17 cellular contexts compared by ENCODE assay signal in the genomic region with DNA sequence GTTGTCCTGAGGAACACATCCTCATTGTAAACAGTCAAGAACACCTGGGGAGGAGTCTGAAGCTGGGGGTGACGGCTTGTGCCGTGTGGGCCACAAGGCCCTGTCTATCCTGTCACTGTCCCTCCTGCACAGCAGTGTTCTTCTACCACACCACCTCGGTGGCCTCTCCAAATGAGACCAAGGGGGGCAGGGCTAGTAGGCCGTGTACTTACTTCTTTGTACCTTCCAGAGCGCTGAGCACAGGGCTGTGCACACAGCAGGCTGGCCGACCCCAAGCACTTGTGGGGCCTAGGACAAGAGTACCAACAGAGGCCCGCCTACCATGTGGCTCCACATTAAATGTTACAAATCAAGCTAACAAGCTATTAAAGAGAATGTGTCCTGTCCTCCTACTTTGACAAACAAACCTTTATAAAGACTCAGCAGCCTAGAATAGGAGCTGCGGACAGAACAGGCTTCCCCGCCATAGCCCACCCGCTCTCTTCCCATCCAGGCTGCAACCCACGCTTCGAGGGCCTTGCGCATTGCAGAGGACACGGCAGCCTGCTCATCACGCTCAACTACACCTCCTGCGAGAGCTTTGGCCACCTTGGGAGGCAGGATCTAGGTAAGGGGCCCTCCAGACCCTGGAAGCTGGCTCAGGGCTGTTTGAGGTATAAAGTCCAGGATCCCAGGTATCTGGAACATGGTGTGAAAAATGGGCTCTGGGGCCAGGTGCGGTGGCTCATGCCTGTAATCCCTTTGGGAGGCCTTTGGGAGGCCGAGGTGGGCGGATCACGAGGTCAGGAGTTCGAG. TPM values are rescaled to one million over a fixed set of nuclear protein-coding genes. Genes with fewer than 3 reads are reported as not detected.
DNase-seq lines count a peak whose midpoint lies in the region; ATAC-seq, FAIRE-seq and TF ChIP-seq lines count a peak whose summit lies in the region.
"Had no signal": no experiment of that assay in that cellular context is flagged by ENCODE, and none has a peak within 500 bp of the region (broad histone marks: within the 10 kb centered on the region; RNA-seq: fewer than 3 reads in every experiment).

No MANE protein-coding gene starts in this region.

- no peak overlapping the region for H2BK12ac ChIP-seq in H9 (ENCODE audit: insufficient read length, low read depth, low read length)

- POLR2A ChIA-PET in HepG2 (lab: Yijun Ruan, JAX): no interaction called here

- TF ChIP-seq CTCF in H9 (conservative IDR thresholded peaks at IDR 0.05): no peak
- no peak for TF ChIP-seq CTCF in HepG2 (CRISPR knock-in tag; IDR thresholded peaks at IDR 0.05)
- TF ChIP-seq CTCF in sigmoid colon (IDR thresholded peaks at IDR 0.05): no peak

- intact Hi-C loops in Right ventricle myocardium superior (cut with DNase I) (no loop called here), cardiac septum (cut with DNase I) (no loop called here), HepG2 (cut with micrococcal nuclease; ENCODE audit: unreplicated experiment) (no loop called here), sigmoid colon (cut with DNase I) (no loop called here)

- no peak overlapping the region for H3K4me2 ChIP-seq in H9 (ENCODE audit: insufficient read depth, insufficient read length, low read length)
- no peak overlapping the region for H3K4me2 ChIP-seq in HepG2 (ENCODE audit: low read depth, low read length)

- H2BK5ac ChIP-seq in H9 (ENCODE audit: insufficient read length, low read length): no peak overlapping the region

- no CpG with 5 or more reads among the region's 21 CpGs for WGBS in H9 (ENCODE audit: extremely low coverage, insufficient read length, low lambda C conversion rate)
- WGBS in HepG2 (ENCODE audit: low lambda C conversion rate): 79% methylated on average over 12 of the region's 21 CpGs
- WGBS in sigmoid colon, 2 donors: 87 to 91% methylated on average over 21 of the region's 21 CpGs

- no peak overlapping the region for H3K18ac ChIP-seq in H9 (ENCODE audit: insufficient read length, low read depth, low read length)

- H4K5ac ChIP-seq in H9 (ENCODE audit: insufficient read length, low read depth, low read length): no peak overlapping the region

- H3K27ac Mint-ChIP-seq in H9: no peak overlapping the region
- H3K27ac Mint-ChIP-seq in stimulated activated effector memory CD8-positive, alpha-beta T cell treated with anti-CD3 and anti-CD28 coated beads, Interleukin-12 subunit alpha, Interleukin-12 subunit beta, amount 100 ng/mL, for 72 hours: no peak overlapping the region
- no peak overlapping the region for H3K27ac Mint-ChIP-seq in activated T-cell treated with anti-CD3 and anti-CD28 coated beads, Interleukin-2, amount 50 U/mL, for 72 hours

- H3K9ac ChIP-seq in H9 (ENCODE audit: extremely low read depth, insufficient read length, low read length) (no peak overlapping the region), HepG2 (ENCODE audit: insufficient read depth, low read depth, low read length) (no peak overlapping the region)
- H3K9ac ChIP-seq: BLaER1 treated with 17β-estradiol and CSF1 and Interleukin-3, amounts not matched to agents 10 nM and 100 nM had no signal

- peaks cover 8% of the 10 kb centered on the region for H3K27me3 Mint-ChIP-seq in H9 (ENCODE audit: low read depth)
- no peaks in the 10 kb centered on the region for H3K27me3 Mint-ChIP-seq in activated T-cell treated with anti-CD3 and anti-CD28 coated beads, Interleukin-2, amount 50 U/mL, for 72 hours (ENCODE audit: low read depth)
- H3K27me3 Mint-ChIP-seq: CD4-positive, alpha-beta memory T cell had no signal

- no peak overlapping the region for H2BK15ac ChIP-seq in H9 (ENCODE audit: low read depth, low read length)

- no peak for TF ChIP-seq RAD21 in HepG2 (CRISPR knock-in tag; IDR thresholded peaks at IDR 0.05)

- H3K9me3 Mint-ChIP-seq in H9: no peaks in the 10 kb centered on the region; a peak in 1 of 5 replicates
- H3K9me3 Mint-ChIP-seq in stimulated activated effector memory CD8-positive, alpha-beta T cell treated with anti-CD3 and anti-CD28 coated beads, Interleukin-12 subunit alpha, Interleukin-12 subunit beta, amount 100 ng/mL, for 72 hours: no peaks in the 10 kb centered on the region
- no peaks in the 10 kb centered on the region for H3K9me3 Mint-ChIP-seq in activated T-cell treated with anti-CD3 and anti-CD28 coated beads, Interleukin-2, amount 50 U/mL, for 72 hours

- peaks cover 6 to 10% of the 10 kb centered on the region in 2 experiments for H3K4me1 Mint-ChIP-seq in H9
- H3K4me1 Mint-ChIP-seq in stimulated activated effector memory CD8-positive, alpha-beta T cell treated with anti-CD3 and anti-CD28 coated beads, Interleukin-12 subunit alpha, Interleukin-12 subunit beta, amount 100 ng/mL, for 72 hours: peaks cover 4% of the 10 kb centered on the region
- peaks cover 5% of the 10 kb centered on the region for H3K4me1 Mint-ChIP-seq in activated T-cell treated with anti-CD3 and anti-CD28 coated beads, Interleukin-2, amount 50 U/mL, for 72 hours (ENCODE audit: low read depth)

- H3K4me3 Mint-ChIP-seq in H9: no peak overlapping the region
- no peak overlapping the region for H3K4me3 Mint-ChIP-seq in stimulated activated effector memory CD8-positive, alpha-beta T cell treated with anti-CD3 and anti-CD28 coated beads, Interleukin-12 subunit alpha, Interleukin-12 subunit beta, amount 100 ng/mL, for 72 hours
- H3K4me3 Mint-ChIP-seq in activated T-cell treated with anti-CD3 and anti-CD28 coated beads, Interleukin-2, amount 50 U/mL, for 72 hours: no peak overlapping the region
- H3K4me3 Mint-ChIP-seq: CD4-positive, alpha-beta memory T cell had no signal

- in situ Hi-C loops in HepG2 (cut with HindIII; ENCODE audit: extremely low pct_ligation_motif_present, low pct_unique_long_range_greater_than_20kb): loop anchor here (25.0 kb wide), 1 partner anchor 513 kb away; no protein-coding TSS in a partner anchor

- H3K4me1 ChIP-seq in H9 (ENCODE audit: insufficient read depth, low read length) (0 out of 2 replicates have a peak, but pooled peaks cover 4% of the 10 kb centered on the region), HepG2 (ENCODE audit: insufficient read depth, low read length) (peaks cover 42% of the 10 kb centered on the region), sigmoid colon (peaks cover 0 to 18% (median 13%) of the 10 kb centered on the region in 4 donors)

- H2BK120ac ChIP-seq in H9 (ENCODE audit: low read depth, low read length, poor library complexity, severe bottlenecking): no peak overlapping the region

- H3K36me3 ChIP-seq in HepG2 (replicated peaks in 1 of 2; ENCODE audit: control insufficient read depth in 1 of 2, insufficient read depth in 2 of 2, low read length in 2 of 2) (no peaks in the 10 kb centered on the region), sigmoid colon (no peaks in the 10 kb centered on the region)
- H3K36me3 ChIP-seq: BLaER1 treated with 17β-estradiol and CSF1 and Interleukin-3, amounts not matched to agents 10 nM and 100 nM had no signal

- H3K27ac ChIP-seq in H9 (ENCODE audit: insufficient read length, low read depth, low read length) (no peak overlapping the region), HepG2 (ENCODE audit: extremely low read length, insufficient read depth, low read length) (no peak overlapping the region), sigmoid colon (no peak overlapping the region)
- H3K27ac ChIP-seq: BLaER1 treated with 17β-estradiol and CSF1 and Interleukin-3, amounts not matched to agents 10 nM and 100 nM had no signal

- no peak for FAIRE-seq in HepG2 (lab: Jason Lieb, UNC)
- FAIRE-seq: GM12892, GM19239 had no signal

- no peak overlapping the region for H2BK20ac ChIP-seq in H9 (ENCODE audit: low read depth, low read length, poor library complexity, severe bottlenecking)

- no peak overlapping the region for H2AK5ac ChIP-seq in H9 (ENCODE audit: insufficient read length, low read length)

- peak; percentile 27 for DNase-seq in Right ventricle myocardium superior
- no peak for DNase-seq in cardiac septum (ENCODE audit: low spot score)
- DNase-seq in H9: peak; percentile 22
- no peak for DNase-seq in HepG2 (ENCODE audit: low spot score)
- peak; percentile 40 for DNase-seq in sigmoid colon
- no peak for DNase-seq in stimulated activated effector memory CD8-positive, alpha-beta T cell treated with anti-CD3 and anti-CD28 coated beads, Interleukin-12 subunit alpha, Interleukin-12 subunit beta, amount 100 ng/mL, for 72 hours (ENCODE audit: low spot score in 2 of 2)
- DNase-seq in activated T-cell treated with anti-CD3 and anti-CD28 coated beads, Interleukin-2, amount 50 U/mL, for 72 hours: no peak
- DNase-seq: ACHN; CD4-positive, alpha-beta memory T cell; DMS79; GOT3 had no signal

- H3K79me2 ChIP-seq in H9 (ENCODE audit: insufficient read depth, low read length) (no peaks in the 10 kb centered on the region), HepG2 (ENCODE audit: insufficient read depth, low read length) (no peaks in the 10 kb centered on the region)

- TF ChIP-seq POLR2A in HepG2 (IDR thresholded peaks at IDR 0.05; ENCODE audit: insufficient read depth in 1 of 2, low read depth in 2 of 2, low read length in 2 of 2) (no peak), sigmoid colon (IDR thresholded peaks at IDR 0.05) (no peak)

- H3K9me3 ChIP-seq in H9 (ENCODE audit: control insufficient read depth, low read depth, low read length): no peaks in the 10 kb centered on the region
- no peaks in the 10 kb centered on the region for H3K9me3 ChIP-seq in HepG2 (ENCODE audit: low read length)
- H3K9me3 ChIP-seq in sigmoid colon: no peaks in the 10 kb centered on the region
- H3K9me3 ChIP-seq: HAP-1 had no signal

- no peaks in the 10 kb centered on the region for H4K20me1 ChIP-seq in H9 (ENCODE audit: control insufficient read depth, insufficient read depth, insufficient read length)
- H4K20me1 ChIP-seq in HepG2 (ENCODE audit: insufficient read depth, low read length): no peaks in the 10 kb centered on the region

- BruUV-seq in HepG2 (replicated peaks; lab: Mats Ljungman, UMichigan): no TSS peak

- H3K36me3 Mint-ChIP-seq in H9 (ENCODE audit: insufficient read depth in 1 of 3, low read depth in 3 of 3): no peaks in the 10 kb centered on the region
- peaks cover 6% of the 10 kb centered on the region for H3K36me3 Mint-ChIP-seq in stimulated activated effector memory CD8-positive, alpha-beta T cell treated with anti-CD3 and anti-CD28 coated beads, Interleukin-12 subunit alpha, Interleukin-12 subunit beta, amount 100 ng/mL, for 72 hours
- no peaks in the 10 kb centered on the region for H3K36me3 Mint-ChIP-seq in activated T-cell treated with anti-CD3 and anti-CD28 coated beads, Interleukin-2, amount 50 U/mL, for 72 hours (ENCODE audit: insufficient read depth in 2 of 2)
- H3K36me3 Mint-ChIP-seq: CD4-positive, alpha-beta memory T cell had no signal

- no peak overlapping the region for H4K8ac ChIP-seq in H9 (replicated peaks; ENCODE audit: insufficient read length, low read depth, low read length)

- H3K56ac ChIP-seq in H9 (ENCODE audit: insufficient read length, low read depth, low read length): no peak overlapping the region

- peaks cover 4% of the 10 kb centered on the region for H3K23me2 ChIP-seq in H9 (ENCODE audit: insufficient read length, low read depth, low read length, poor library complexity, severe bottlenecking)

- H2AFZ ChIP-seq in H9 (ENCODE audit: low read length) (no peak overlapping the region), HepG2 (ENCODE audit: low read length) (no peak overlapping the region)

- CTCF ChIA-PET in HepG2 (lab: Yijun Ruan, JAX; ENCODE audit: low intra/inter-chr PET ratio, low total read pairs): no interaction called here

- TF ChIP-seq EP300 in HepG2 (IDR thresholded peaks at IDR 0.05; ENCODE audit: low read depth in 2 of 2, low read length in 2 of 2) (no peak), HepG2 (CRISPR knock-in tag; IDR thresholded peaks at IDR 0.05; ENCODE audit: borderline replicate concordance) (no peak), sigmoid colon (IDR thresholded peaks at IDR 0.05) (no peak)

- H3K79me1 ChIP-seq in H9 (ENCODE audit: insufficient read depth, low read depth, low read length, poor library complexity, severe bottlenecking): no peaks in the 10 kb centered on the region

- peaks cover 3% of the 10 kb centered on the region; the same call in 1 of the 2 replicates for H3K27me3 ChIP-seq in H9 (ENCODE audit: insufficient read depth, low read length)
- H3K27me3 ChIP-seq in HepG2 (ENCODE audit: control insufficient read depth in 1 of 2, insufficient read depth in 2 of 2, low read length in 2 of 2): no peaks in the 10 kb centered on the region
- H3K27me3 ChIP-seq in sigmoid colon: no peaks in the 10 kb centered on the region

- ATAC-seq in Right ventricle myocardium superior (ENCODE audit: poor library complexity) (no peak), HepG2 (no peak), GM18870 (IDR thresholded peaks at IDR 0.05; ENCODE audit: unreplicated experiment) (no peak)
- no peak for ATAC-seq in stimulated activated effector memory CD8-positive, alpha-beta T cell treated with anti-CD3 and anti-CD28 coated beads, Interleukin-12 subunit alpha, Interleukin-12 subunit beta, amount 100 ng/mL, for 72 hours
- no peak for ATAC-seq in activated T-cell treated with anti-CD3 and anti-CD28 coated beads, Interleukin-2, amount 50 U/mL, for 72 hours (replicated peaks in 1 of 2)

- no peak overlapping the region for H4K91ac ChIP-seq in H9 (ENCODE audit: insufficient read length, low read depth, low read length)

- H3K4ac ChIP-seq in H9 (ENCODE audit: low read depth, low read length): no peak overlapping the region

- H3T11ph ChIP-seq in H9 (ENCODE audit: low read length): no peak overlapping the region

- H3K4me3 ChIP-seq in HepG2 (replicated peaks in 1 of 3; ENCODE audit: insufficient read depth in 1 of 3, low read depth in 2 of 3, low read length in 3 of 3) (no peak overlapping the region), sigmoid colon (no peak overlapping the region)
- H3K4me3 ChIP-seq: BLaER1 treated with 17β-estradiol and CSF1 and Interleukin-3, amounts not matched to agents 10 nM and 100 nM; HAP-1 had no signal

- no peak overlapping the region for H3K14ac ChIP-seq in H9 (ENCODE audit: insufficient read depth, low read length)

- no peak overlapping the region for H3K23ac ChIP-seq in H9 (ENCODE audit: insufficient read length, low read depth, low read length)

RNA-seq across cellular contexts. Expression of a gene that starts 30.5 kb away (rescaled TPM):
- total RNA-seq in Right ventricle myocardium superior (3.1 TPM), cardiac septum (10.8 TPM), H9 (2021) (8.8 and 9.2 TPM in 2 replicates), HepG2 (2016; rRNA removed; fragmentation: Illumina TruSeq; extraction: Trizol) (0.97 and 3.2 TPM in 2 replicates), sigmoid colon (1 to 10 TPM; 2.6 to 6.1 (median 3.1) TPM)
- 1.2 and 1.3 TPM in 2 replicates for total RNA-seq in HepG2 (2016; cell fraction: cytosol; rRNA removed; fragmentation: Illumina TruSeq; extraction: Trizol; ENCODE audit: low read depth)
- 1.4 and 3.7 TPM in 2 replicates for total RNA-seq in HepG2 (2016; cell fraction: insoluble cytoplasmic fraction; rRNA removed; fragmentation: Illumina TruSeq; extraction: Trizol)
- total RNA-seq in HepG2 (2016; cell fraction: membrane; rRNA removed; fragmentation: Illumina TruSeq; extraction: Trizol): 0.99 and 1.4 TPM in 2 replicates
- total RNA-seq in HepG2 (2016; cell fraction: nucleus; rRNA removed; fragmentation: Illumina TruSeq; extraction: Trizol): 3.9 and 5.1 TPM in 2 replicates
- polyA plus RNA-seq in HepG2 (2011; rRNA removed) (7.5 and 11.9 TPM in 2 replicates), sigmoid colon (1 to 10 TPM in 2 of 3 donors, under 1 TPM in 1; 0.92 to 9.6 (median 1.8) TPM)
- 7.7 TPM in 2 replicates for polyA plus RNA-seq in HepG2 (2011; cell fraction: cytosol; rRNA removed)
- polyA plus RNA-seq in HepG2 (2011; cell fraction: nucleus; rRNA removed): 46.8 and 48.0 TPM in 2 replicates
- polyA plus RNA-seq in HepG2 (2012): 14.6 and 19.2 TPM in 2 replicates
- polyA plus RNA-seq in HepG2 (2016; cell fraction: cytosol; fragmentation: Illumina TruSeq; extraction: Trizol; ENCODE audit: low read depth): 0.49 and 0.59 TPM in 2 replicates
- 1.5 and 2.3 TPM in 2 replicates for polyA plus RNA-seq in HepG2 (2016; cell fraction: insoluble cytoplasmic fraction; fragmentation: Illumina TruSeq; extraction: Trizol; ENCODE audit: low read depth)
- 0.74 and 1.1 TPM in 2 replicates for polyA plus RNA-seq in HepG2 (2016; cell fraction: membrane; fragmentation: Illumina TruSeq; extraction: Trizol; ENCODE audit: low read depth)
- polyA plus RNA-seq in HepG2 (2016; cell fraction: nucleus; fragmentation: Illumina TruSeq; extraction: Trizol; ENCODE audit: insufficient read depth, low read depth): 6.7 and 9.2 TPM in 2 replicates
- polyA minus RNA-seq in HepG2 (2011; rRNA and poly(A)+ RNA removed; ENCODE audit: low replicate concordance): 4.9 and 17.9 TPM in 2 replicates
- polyA minus RNA-seq in HepG2 (2011; cell fraction: cytosol; rRNA and poly(A)+ RNA removed): 7.8 and 11.0 TPM in 2 replicates
- polyA minus RNA-seq in HepG2 (2011; cell fraction: nucleus; rRNA and poly(A)+ RNA removed): 14.8 and 17.5 TPM in 2 replicates
- total RNA-seq in activated T-cell treated with anti-CD3 and anti-CD28 coated beads, Interleukin-2, amount 50 U/mL, for 72 hours: 1 to 10 TPM; 2.9 to 4.9 TPM

RNA-seq across cellular contexts. Expression of a gene that starts 30.5 kb away (rescaled TPM):
- 2.2 TPM for total RNA-seq in Right ventricle myocardium superior
- total RNA-seq in cardiac septum: 5.9 TPM
- total RNA-seq in H9 (2021): 0.15 and 0.29 TPM in 2 replicates
- total RNA-seq in HepG2 (2016; rRNA removed; fragmentation: Illumina TruSeq; extraction: Trizol): 2.2 and 4.7 TPM in 2 replicates
- 4.8 and 7.9 TPM in 2 replicates for total RNA-seq in HepG2 (2016; cell fraction: cytosol; rRNA removed; fragmentation: Illumina TruSeq; extraction: Trizol; ENCODE audit: low read depth)
- 1.9 and 4.8 TPM in 2 replicates for total RNA-seq in HepG2 (2016; cell fraction: insoluble cytoplasmic fraction; rRNA removed; fragmentation: Illumina TruSeq; extraction: Trizol)
- 3.9 and 5.7 TPM in 2 replicates for total RNA-seq in HepG2 (2016; cell fraction: membrane; rRNA removed; fragmentation: Illumina TruSeq; extraction: Trizol)
- 3.7 and 5.7 TPM in 2 replicates for total RNA-seq in HepG2 (2016; cell fraction: nucleus; rRNA removed; fragmentation: Illumina TruSeq; extraction: Trizol)
- polyA plus RNA-seq in HepG2 (2011; rRNA removed): 60.5 and 75.7 TPM in 2 replicates
- polyA plus RNA-seq in HepG2 (2011; cell fraction: cytosol; rRNA removed): 43.3 TPM in 2 replicates
- polyA plus RNA-seq in HepG2 (2011; cell fraction: nucleus; rRNA removed): 156 and 196 TPM in 2 replicates
- polyA plus RNA-seq in HepG2 (2012): 56.2 and 56.6 TPM in 2 replicates
- 6.6 and 6.7 TPM in 2 replicates for polyA plus RNA-seq in HepG2 (2016; cell fraction: cytosol; fragmentation: Illumina TruSeq; extraction: Trizol; ENCODE audit: low read depth)
- 3.7 and 4.6 TPM in 2 replicates for polyA plus RNA-seq in HepG2 (2016; cell fraction: insoluble cytoplasmic fraction; fragmentation: Illumina TruSeq; extraction: Trizol; ENCODE audit: low read depth)
- 5.4 and 6.6 TPM in 2 replicates for polyA plus RNA-seq in HepG2 (2016; cell fraction: membrane; fragmentation: Illumina TruSeq; extraction: Trizol; ENCODE audit: low read depth)
- 16.4 and 17.2 TPM in 2 replicates for polyA plus RNA-seq in HepG2 (2016; cell fraction: nucleus; fragmentation: Illumina TruSeq; extraction: Trizol; ENCODE audit: insufficient read depth, low read depth)
- polyA minus RNA-seq in HepG2 (2011; rRNA and poly(A)+ RNA removed; ENCODE audit: low replicate concordance): 0.58 and 57.9 TPM in 2 replicates
- 15.7 and 18.4 TPM in 2 replicates for polyA minus RNA-seq in HepG2 (2011; cell fraction: cytosol; rRNA and poly(A)+ RNA removed)
- 38.0 and 53.5 TPM in 2 replicates for polyA minus RNA-seq in HepG2 (2011; cell fraction: nucleus; rRNA and poly(A)+ RNA removed)
- 10 to 100 TPM in 2 of 4 donors, 1 to 10 TPM in 2; 8.6 to 26.3 (median 10.5) TPM for total RNA-seq in sigmoid colon
- polyA plus RNA-seq in sigmoid colon: 10 to 100 TPM; 23.4 to 60.8 (median 42.0) TPM
- 1 to 10 TPM; 1.1 to 1.7 TPM for total RNA-seq in activated T-cell treated with anti-CD3 and anti-CD28 coated beads, Interleukin-2, amount 50 U/mL, for 72 hours
- total RNA-seq: G401 had no signal

RNA-seq across cellular contexts. Expression of a gene that starts 56.8 kb away (rescaled TPM):
- total RNA-seq in Right ventricle myocardium superior: 29.4 TPM
- 47.1 TPM for total RNA-seq in cardiac septum
- total RNA-seq in H9 (2021): 118 and 120 TPM in 2 replicates
- 58.7 and 69.2 TPM in 2 replicates for total RNA-seq in HepG2 (2016; rRNA removed; fragmentation: Illumina TruSeq; extraction: Trizol)
- total RNA-seq in HepG2 (2016; cell fraction: cytosol; rRNA removed; fragmentation: Illumina TruSeq; extraction: Trizol; ENCODE audit: low read depth): 14.8 and 15.0 TPM in 2 replicates
- total RNA-seq in HepG2 (2016; cell fraction: insoluble cytoplasmic fraction; rRNA removed; fragmentation: Illumina TruSeq; extraction: Trizol): 59.9 and 75.2 TPM in 2 replicates
- 28.9 and 32.1 TPM in 2 replicates for total RNA-seq in HepG2 (2016; cell fraction: membrane; rRNA removed; fragmentation: Illumina TruSeq; extraction: Trizol)
- total RNA-seq in HepG2 (2016; cell fraction: nucleus; rRNA removed; fragmentation: Illumina TruSeq; extraction: Trizol): 32.0 and 37.9 TPM in 2 replicates
- polyA plus RNA-seq in HepG2 (2011; rRNA removed): 78.5 and 95.5 TPM in 2 replicates
- polyA plus RNA-seq in HepG2 (2011; cell fraction: cytosol; rRNA removed): 55.6 and 71.5 TPM in 2 replicates
- 68.9 and 76.8 TPM in 2 replicates for polyA plus RNA-seq in HepG2 (2011; cell fraction: nucleus; rRNA removed)
- 143 and 171 TPM in 2 replicates for polyA plus RNA-seq in HepG2 (2012)
- 10.8 and 12.4 TPM in 2 replicates for polyA plus RNA-seq in HepG2 (2016; cell fraction: cytosol; fragmentation: Illumina TruSeq; extraction: Trizol; ENCODE audit: low read depth)
- polyA plus RNA-seq in HepG2 (2016; cell fraction: insoluble cytoplasmic fraction; fragmentation: Illumina TruSeq; extraction: Trizol; ENCODE audit: low read depth): 79.7 and 83.7 TPM in 2 replicates
- 23.3 and 24.5 TPM in 2 replicates for polyA plus RNA-seq in HepG2 (2016; cell fraction: membrane; fragmentation: Illumina TruSeq; extraction: Trizol; ENCODE audit: low read depth)
- 76.1 and 83.0 TPM in 2 replicates for polyA plus RNA-seq in HepG2 (2016; cell fraction: nucleus; fragmentation: Illumina TruSeq; extraction: Trizol; ENCODE audit: insufficient read depth, low read depth)
- polyA minus RNA-seq in HepG2 (2011; rRNA and poly(A)+ RNA removed; ENCODE audit: low replicate concordance): 20.6 and 28.7 TPM in 2 replicates
- polyA minus RNA-seq in HepG2 (2011; cell fraction: cytosol; rRNA and poly(A)+ RNA removed): 26.5 and 26.6 TPM in 2 replicates
- polyA minus RNA-seq in HepG2 (2011; cell fraction: nucleus; rRNA and poly(A)+ RNA removed): 50.9 and 51.7 TPM in 2 replicates
- 10 to 100 TPM; 35.7 to 44.9 (median 41.7) TPM for total RNA-seq in sigmoid colon
- polyA plus RNA-seq in sigmoid colon: 10 to 100 TPM; 54.1 to 60.7 (median 54.7) TPM
- total RNA-seq in activated T-cell treated with anti-CD3 and anti-CD28 coated beads, Interleukin-2, amount 50 U/mL, for 72 hours: 10 to 100 TPM; 71.4 to 84.3 TPM

Comparison
In these comparisons a context has a peak if more than half of its experiments do, and no peak if none do; other contexts are left out.
1. DNase-seq: peak in Right ventricle myocardium superior (single experiment), H9 (single experiment) and sigmoid colon (single experiment); none in cardiac septum (single experiment), HepG2 (single experiment), stimulated activated effector memory CD8-positive, alpha-beta T cell treated with anti-CD3 and anti-CD28 coated beads, Interleukin-12 subunit alpha, Interleukin-12 subunit beta, amount 100 ng/mL, for 72 hours (0 of 2) and activated T-cell treated with anti-CD3 and anti-CD28 coated beads, Interleukin-2, amount 50 U/mL, for 72 hours (0 of 2).